ENCODE assay signal across 20 cellular contexts in the genomic region with DNA sequence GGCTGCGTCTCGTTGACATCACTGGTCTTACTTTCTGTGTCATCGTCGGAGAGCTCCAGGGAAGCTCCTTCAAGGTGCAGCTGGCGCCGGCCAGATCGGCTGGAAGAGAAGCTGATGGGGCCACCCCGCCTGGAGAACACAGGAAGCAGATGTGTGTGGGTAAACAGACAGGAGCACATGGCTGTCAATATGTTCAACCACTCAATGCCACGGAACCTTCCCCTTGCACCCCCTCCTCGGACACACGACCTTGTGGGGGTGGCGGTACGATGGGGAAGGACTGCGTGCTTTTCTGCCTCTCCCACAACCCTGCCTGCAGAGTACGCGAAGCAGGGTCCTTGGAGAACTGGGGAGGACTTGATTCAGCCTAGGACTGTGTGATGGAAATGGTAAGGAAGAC. TPM values are rescaled to one million over a fixed set of nuclear protein-coding genes. Genes with fewer than 3 reads are reported as not detected.
DNase-seq lines count a peak whose midpoint lies in the region; ATAC-seq, FAIRE-seq and TF ChIP-seq lines count a peak whose summit lies in the region.
"Had no signal": no experiment of that assay in that cellular context is flagged by ENCODE, and none has a peak within 500 bp of the region (broad histone marks: within the 10 kb centered on the region; RNA-seq: fewer than 3 reads in every experiment).

No MANE protein-coding gene starts in this region.

- no peak overlapping the region for H2BK120ac ChIP-seq in H9 (ENCODE audit: low read depth, low read length, poor library complexity, severe bottlenecking)

- no peak overlapping the region for H4K8ac ChIP-seq in H9 (replicated peaks; ENCODE audit: insufficient read length, low read depth, low read length)

- H3K36me3 Mint-ChIP-seq in activated CD4-positive, alpha-beta T cell treated with anti-CD3 and anti-CD28 coated beads, Interleukin-2, amount 10 ng/mL, durations not matched to agents 7 days and 5 days (ENCODE audit: low read depth): peaks cover 26% of the 10 kb centered on the region
- peaks cover 42% of the 10 kb centered on the region for H3K36me3 Mint-ChIP-seq in activated CD4-positive, alpha-beta T cell treated with anti-CD3 and anti-CD28 coated beads, Interleukin-2, amount 10 ng/mL, durations not matched to agents 24 days and 14 days (ENCODE audit: low read depth)
- H3K36me3 Mint-ChIP-seq in H9 (ENCODE audit: insufficient read depth in 1 of 3, low read depth in 3 of 3): peaks cover 40 to 93% (median 78%) of the 10 kb centered on the region in 3 experiments
- H3K36me3 Mint-ChIP-seq in activated CD4-positive, alpha-beta memory T cell treated with anti-CD3 and anti-CD28 coated beads, Interleukin-2, amount 10 ng/mL, durations not matched to agents 7 days and 5 days (ENCODE audit: low read depth): peaks cover 57% of the 10 kb centered on the region

- H3K79me1 ChIP-seq in H9 (ENCODE audit: insufficient read depth, low read depth, low read length, poor library complexity, severe bottlenecking): no peaks in the 10 kb centered on the region

- no peak overlapping the region for H2AFZ ChIP-seq in H9 (ENCODE audit: low read length)

- no peak overlapping the region for H3T11ph ChIP-seq in H9 (ENCODE audit: low read length)

- H3K27me3 Mint-ChIP-seq in activated CD4-positive, alpha-beta T cell treated with anti-CD3 and anti-CD28 coated beads, Interleukin-2, amount 10 ng/mL, durations not matched to agents 7 days and 5 days: no peaks in the 10 kb centered on the region
- no peaks in the 10 kb centered on the region for H3K27me3 Mint-ChIP-seq in activated CD4-positive, alpha-beta T cell treated with anti-CD3 and anti-CD28 coated beads, Interleukin-2, amount 10 ng/mL, durations not matched to agents 24 days and 14 days
- no peaks in the 10 kb centered on the region for H3K27me3 Mint-ChIP-seq in H9 (ENCODE audit: low read depth)
- no peaks in the 10 kb centered on the region for H3K27me3 Mint-ChIP-seq in activated CD4-positive, alpha-beta memory T cell treated with anti-CD3 and anti-CD28 coated beads, Interleukin-2, amount 10 ng/mL, durations not matched to agents 7 days and 5 days

- no peak overlapping the region for H3K4me2 ChIP-seq in H9 (ENCODE audit: insufficient read depth, insufficient read length, low read length)

- no peak overlapping the region for H3K4ac ChIP-seq in H9 (ENCODE audit: low read depth, low read length)

- no peaks in the 10 kb centered on the region for H3K79me2 ChIP-seq in H9 (ENCODE audit: insufficient read depth, low read length)

- H3K27me3 ChIP-seq in H9 (ENCODE audit: insufficient read depth, low read length) (no peaks in the 10 kb centered on the region), gastrocnemius medialis (no peaks in the 10 kb centered on the region)
- H3K27me3 ChIP-seq: Peyer's patch had no signal

- DNase-seq in activated CD4-positive, alpha-beta T cell treated with anti-CD3 and anti-CD28 coated beads, Interleukin-2, amount 10 ng/mL, durations not matched to agents 7 days and 5 days: no peak
- no peak for DNase-seq in activated CD4-positive, alpha-beta T cell treated with anti-CD3 and anti-CD28 coated beads, Interleukin-2, amount 10 ng/mL, durations not matched to agents 24 days and 14 days
- DNase-seq in H9 (no peak), kidney (no peak), gastrocnemius medialis (no peak)
- DNase-seq in stimulated activated CD8-positive, alpha-beta memory T cell treated with anti-CD3 and anti-CD28 coated beads, Interleukin-4, amount 100 ng/mL, for 48 hours: peak; percentile 10
- no peak for DNase-seq in activated CD4-positive, alpha-beta memory T cell treated with anti-CD3 and anti-CD28 coated beads, Interleukin-2, amount 10 ng/mL, durations not matched to agents 7 days and 5 days
- DNase-seq: AML-193; DMS 273 treated with DMSO at 0.1 percent for 48 hours; GOT3; NCI-H1105; NCI-H2081; NCI-H446 treated with DMSO at 0.1 percent for 48 hours; NCI-H748 treated with DMSO at 0.1 percent for 48 hours; NK-92 treated with Interleukin-12 subunit alpha and Interleukin-12 subunit beta, amount 100 ng/mL, for 24 hours had no signal

- in situ Hi-C loops in gastrocnemius medialis (cut with MboI; ENCODE audit: low sequenced_read_pairs in 4 of 4): no loop called here

- no peak for ATAC-seq in gastrocnemius medialis

- H3K36me3 ChIP-seq in kidney (ENCODE audit: control insufficient read depth in 1 of 2, insufficient read depth in 2 of 2, low read length in 2 of 2) (peaks cover 31 to 74% of the 10 kb centered on the region in 2 donors), gastrocnemius medialis (peaks cover 0 to 29% of the 10 kb centered on the region in 2 donors)

- WGBS in H9 (ENCODE audit: extremely low coverage, insufficient read length, low lambda C conversion rate): no CpG with 5 or more reads among the region's 16 CpGs

- H3K14ac ChIP-seq in H9 (ENCODE audit: insufficient read depth, low read length): no peak overlapping the region

- intact Hi-C loops in activated CD4-positive, alpha-beta T cell treated with anti-CD3 and anti-CD28 coated beads, Interleukin-2, amount 10 ng/mL, durations not matched to agents 24 days and 14 days (cut with micrococcal nuclease): no loop called here
- intact Hi-C loops in kidney (cut with DNase I): no loop called here
- intact Hi-C loops in gastrocnemius medialis (cut with DNase I; ENCODE audit: low total_unique reads): no loop called here

- TF ChIP-seq CTCF in H9 (conservative IDR thresholded peaks at IDR 0.05) (no peak), kidney (IDR thresholded peaks at IDR 0.05; ENCODE audit: borderline replicate concordance, extremely low read depth, insufficient read depth) (no peak), gastrocnemius medialis (IDR thresholded peaks at IDR 0.05 in 4 of 5, conservative IDR thresholded peaks at IDR 0.05 in 1 of 5) (no peak)

- peaks cover 3% of the 10 kb centered on the region for H4K20me1 ChIP-seq in H9 (ENCODE audit: control insufficient read depth, insufficient read depth, insufficient read length)

- no peaks in the 10 kb centered on the region for H3K9me3 Mint-ChIP-seq in activated CD4-positive, alpha-beta T cell treated with anti-CD3 and anti-CD28 coated beads, Interleukin-2, amount 10 ng/mL, durations not matched to agents 7 days and 5 days
- no peaks in the 10 kb centered on the region for H3K9me3 Mint-ChIP-seq in activated CD4-positive, alpha-beta T cell treated with anti-CD3 and anti-CD28 coated beads, Interleukin-2, amount 10 ng/mL, durations not matched to agents 24 days and 14 days
- no peaks in the 10 kb centered on the region for H3K9me3 Mint-ChIP-seq in H9
- H3K9me3 Mint-ChIP-seq in activated CD4-positive, alpha-beta memory T cell treated with anti-CD3 and anti-CD28 coated beads, Interleukin-2, amount 10 ng/mL, durations not matched to agents 7 days and 5 days: no peaks in the 10 kb centered on the region

- no peak overlapping the region for H2AK5ac ChIP-seq in H9 (ENCODE audit: insufficient read length, low read length)

- no peak for FAIRE-seq in kidney (lab: Jason Lieb, UNC)
- FAIRE-seq: G401.6 had no signal

- H2BK12ac ChIP-seq in H9 (ENCODE audit: insufficient read length, low read depth, low read length): no peak overlapping the region

- no peak overlapping the region for H3K56ac ChIP-seq in H9 (ENCODE audit: insufficient read length, low read depth, low read length)

- H4K91ac ChIP-seq in H9 (ENCODE audit: insufficient read length, low read depth, low read length): no peak overlapping the region

- no peak overlapping the region for H3K4me3 Mint-ChIP-seq in activated CD4-positive, alpha-beta T cell treated with anti-CD3 and anti-CD28 coated beads, Interleukin-2, amount 10 ng/mL, durations not matched to agents 7 days and 5 days
- no peak overlapping the region for H3K4me3 Mint-ChIP-seq in activated CD4-positive, alpha-beta T cell treated with anti-CD3 and anti-CD28 coated beads, Interleukin-2, amount 10 ng/mL, durations not matched to agents 24 days and 14 days
- no peak overlapping the region for H3K4me3 Mint-ChIP-seq in H9
- H3K4me3 Mint-ChIP-seq in activated CD4-positive, alpha-beta memory T cell treated with anti-CD3 and anti-CD28 coated beads, Interleukin-2, amount 10 ng/mL, durations not matched to agents 7 days and 5 days: no peak overlapping the region

- CTCF ChIA-PET in activated CD4-positive, alpha-beta T cell treated with anti-CD3 and anti-CD28 coated beads, Interleukin-2, amount 10 ng/mL, durations not matched to agents 7 days and 5 days (lab: Charles Lee): no interaction called here
- CTCF ChIA-PET in activated CD4-positive, alpha-beta memory T cell treated with anti-CD3 and anti-CD28 coated beads, Interleukin-2, amount 10 ng/mL, durations not matched to agents 7 days and 5 days (lab: Charles Lee): interaction anchor here (0.9 kb wide), 1 partner anchor 66 kb away, joined by 3 read pairs; no protein-coding TSS in a partner anchor

- TF ChIP-seq POLR2A in gastrocnemius medialis (IDR thresholded peaks at IDR 0.05): no peak

- H3K18ac ChIP-seq in H9 (ENCODE audit: insufficient read length, low read depth, low read length): no peak overlapping the region

- H3K27ac Mint-ChIP-seq in activated CD4-positive, alpha-beta T cell treated with anti-CD3 and anti-CD28 coated beads, Interleukin-2, amount 10 ng/mL, durations not matched to agents 7 days and 5 days: peak overlapping the region; percentile 77
- no peak overlapping the region for H3K27ac Mint-ChIP-seq in activated CD4-positive, alpha-beta T cell treated with anti-CD3 and anti-CD28 coated beads, Interleukin-2, amount 10 ng/mL, durations not matched to agents 24 days and 14 days
- H3K27ac Mint-ChIP-seq in H9: peak overlapping the region in 2 of 3 experiments; percentile 44 to 91; a peak in 3 of 7 replicates
- H3K27ac Mint-ChIP-seq in activated CD4-positive, alpha-beta memory T cell treated with anti-CD3 and anti-CD28 coated beads, Interleukin-2, amount 10 ng/mL, durations not matched to agents 7 days and 5 days: no peak overlapping the region

- H3K27ac ChIP-seq in H9 (ENCODE audit: insufficient read length, low read depth, low read length) (no peak overlapping the region), cingulate gyrus (ENCODE audit: low read depth, low read length) (peak overlapping the region; percentile 54), kidney (ENCODE audit: low read depth in 2 of 2, low read length in 2 of 2) (no peak overlapping the region), gastrocnemius medialis (no peak overlapping the region)
- H3K27ac ChIP-seq: 22Rv1, C4-2B, Peyer's patch had no signal

- H2BK5ac ChIP-seq in H9 (ENCODE audit: insufficient read length, low read length): no peak overlapping the region

- H2BK20ac ChIP-seq in H9 (ENCODE audit: low read depth, low read length, poor library complexity, severe bottlenecking): no peak overlapping the region

- H3K9me3 ChIP-seq in H9 (ENCODE audit: control insufficient read depth, low read depth, low read length) (no peaks in the 10 kb centered on the region), kidney (ENCODE audit: control insufficient read depth in 1 of 2, low read length in 2 of 2) (no peaks in the 10 kb centered on the region), gastrocnemius medialis (no peaks in the 10 kb centered on the region)
- H3K9me3 ChIP-seq: Peyer's patch had no signal

- no peaks in the 10 kb centered on the region for H3K4me1 ChIP-seq in H9 (ENCODE audit: insufficient read depth, low read length)
- H3K4me1 ChIP-seq in kidney (ENCODE audit: control insufficient read depth in 1 of 2, insufficient read depth in 1 of 2, low read depth in 1 of 2, low read length in 2 of 2): peaks cover 0 to 3% of the 10 kb centered on the region in 2 donors
- peaks cover 0 to 4% of the 10 kb centered on the region in 2 donors for H3K4me1 ChIP-seq in gastrocnemius medialis

- H4K5ac ChIP-seq in H9 (ENCODE audit: insufficient read length, low read depth, low read length): no peak overlapping the region

- no peak overlapping the region for H3K23ac ChIP-seq in H9 (ENCODE audit: insufficient read length, low read depth, low read length)

- H3K4me3 ChIP-seq in kidney (ENCODE audit: low read length in 2 of 2) (no peak overlapping the region), gastrocnemius medialis (no peak overlapping the region)
- H3K4me3 ChIP-seq: Peyer's patch had no signal

- H2BK15ac ChIP-seq in H9 (ENCODE audit: low read depth, low read length): no peak overlapping the region

- H3K23me2 ChIP-seq in H9 (ENCODE audit: insufficient read length, low read depth, low read length, poor library complexity, severe bottlenecking): no peaks in the 10 kb centered on the region

- no peaks in the 10 kb centered on the region for H3K4me1 Mint-ChIP-seq in activated CD4-positive, alpha-beta T cell treated with anti-CD3 and anti-CD28 coated beads, Interleukin-2, amount 10 ng/mL, durations not matched to agents 7 days and 5 days
- no peaks in the 10 kb centered on the region for H3K4me1 Mint-ChIP-seq in activated CD4-positive, alpha-beta T cell treated with anti-CD3 and anti-CD28 coated beads, Interleukin-2, amount 10 ng/mL, durations not matched to agents 24 days and 14 days
- no peaks in the 10 kb centered on the region for H3K4me1 Mint-ChIP-seq in H9
- no peaks in the 10 kb centered on the region for H3K4me1 Mint-ChIP-seq in activated CD4-positive, alpha-beta memory T cell treated with anti-CD3 and anti-CD28 coated beads, Interleukin-2, amount 10 ng/mL, durations not matched to agents 7 days and 5 days

- POLR2A ChIA-PET in activated CD4-positive, alpha-beta T cell treated with anti-CD3 and anti-CD28 coated beads, Interleukin-2, amount 10 ng/mL, durations not matched to agents 7 days and 5 days (lab: Charles Lee): no interaction called here
- POLR2A ChIA-PET in activated CD4-positive, alpha-beta memory T cell treated with anti-CD3 and anti-CD28 coated beads, Interleukin-2, amount 10 ng/mL, durations not matched to agents 7 days and 5 days (lab: Charles Lee): interaction anchor here (0.8 kb wide), 1 partner anchor 361 kb away, joined by 3 read pairs; no protein-coding TSS in a partner anchor

- no peak overlapping the region for H3K9ac ChIP-seq in H9 (ENCODE audit: extremely low read depth, insufficient read length, low read length)
- no peak overlapping the region for H3K9ac ChIP-seq in kidney (ENCODE audit: low read length in 2 of 2)

RNA-seq across cellular contexts. Expression of gene NDEL1, which starts 40.1 kb away (rescaled TPM):
- 10 to 100 TPM; 59.7 to 65.5 TPM for total RNA-seq in activated CD4-positive, alpha-beta T cell treated with anti-CD3 and anti-CD28 coated beads, Interleukin-2, amount 10 ng/mL, durations not matched to agents 7 days and 5 days
- total RNA-seq in activated CD4-positive, alpha-beta T cell treated with anti-CD3 and anti-CD28 coated beads, Interleukin-2, amount 10 ng/mL, durations not matched to agents 24 days and 14 days: 72.8 and 74.3 TPM in 2 replicates
- total RNA-seq in H9 (2021) (32.9 and 38.4 TPM in 2 replicates), kidney (66.1 TPM), gastrocnemius medialis (10 to 100 TPM; 31.3 to 60.6 (median 41.5) TPM)
- polyA plus RNA-seq in kidney (ENCODE audit: insufficient read depth, low read depth, low replicate concordance): 17.9 TPM
- total RNA-seq in activated CD4-positive, alpha-beta memory T cell treated with anti-CD3 and anti-CD28 coated beads, Interleukin-2, amount 10 ng/mL, durations not matched to agents 7 days and 5 days: 10 to 100 TPM; 63.5 to 64.0 TPM

Comparison
In these comparisons a context has a peak if more than half of its experiments do, and no peak if none do; other contexts are left out.
1. H3K27ac Mint-ChIP-seq: peak in activated CD4-positive, alpha-beta T cell treated with anti-CD3 and anti-CD28 coated beads, Interleukin-2, amount 10 ng/mL, durations not matched to agents 7 days and 5 days (single experiment) and H9 (2 of 3); none in activated CD4-positive, alpha-beta T cell treated with anti-CD3 and anti-CD28 coated beads, Interleukin-2, amount 10 ng/mL, durations not matched to agents 24 days and 14 days (single experiment) and activated CD4-positive, alpha-beta memory T cell treated with anti-CD3 and anti-CD28 coated beads, Interleukin-2, amount 10 ng/mL, durations not matched to agents 7 days and 5 days (single experiment).